In the genomic region with DNA sequence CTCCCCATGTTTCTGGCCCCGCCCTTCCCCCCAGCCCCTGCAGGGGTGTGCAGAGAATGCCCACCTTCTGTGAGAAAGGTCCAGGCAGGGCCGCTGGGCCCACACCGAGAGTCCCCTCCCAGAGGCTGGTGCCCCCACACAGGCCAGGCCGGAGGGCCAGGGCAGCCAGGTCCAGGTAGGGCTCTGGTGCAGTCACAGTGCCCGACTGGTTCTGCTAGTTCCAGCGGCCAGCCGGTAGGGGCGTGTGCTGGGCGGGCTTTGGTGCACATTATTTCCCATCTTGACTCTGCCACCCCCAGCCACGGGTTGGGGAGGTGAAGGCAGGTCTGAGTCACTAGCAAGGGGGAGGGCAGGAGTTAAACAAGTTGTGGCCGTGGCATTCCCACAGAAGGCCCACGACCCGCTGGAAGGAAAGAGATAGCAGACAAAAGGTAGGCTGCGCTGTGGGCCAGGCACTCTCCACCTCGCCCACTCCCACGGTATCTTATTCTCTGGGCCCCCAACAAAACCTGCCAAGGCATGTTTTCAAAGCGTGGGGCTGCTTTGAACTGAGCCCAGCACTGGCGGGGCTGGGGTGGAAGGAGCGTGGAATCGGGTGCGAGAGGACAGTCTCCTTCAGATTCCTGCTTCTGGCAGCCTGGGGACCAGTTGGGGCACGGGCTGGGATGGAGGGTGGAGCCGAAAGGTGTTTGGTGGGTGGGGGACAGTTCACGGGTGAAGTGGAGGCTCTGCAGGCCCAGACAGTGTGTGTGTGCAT, we compare ENCODE assay signal across 7 cellular contexts. TPM values are rescaled to one million over a fixed set of nuclear protein-coding genes. Genes with fewer than 3 reads are reported as not detected.
DNase-seq lines count a peak whose midpoint lies in the region; ATAC-seq and TF ChIP-seq lines count a peak whose summit lies in the region.
"Had no signal": no experiment of that assay in that cellular context is flagged by ENCODE, and none has a peak within 500 bp of the region (broad histone marks: within the 10 kb centered on the region; RNA-seq: fewer than 3 reads in every experiment).

No MANE protein-coding gene starts in this region.

- 0 out of 2 replicates have a peak, but pooled peaks cover 4% of the 10 kb centered on the region for H4K20me1 ChIP-seq in Karpas-422 (ENCODE audit: insufficient read depth, low read depth, low read length)

- H3K9me3 ChIP-seq in mucosa of descending colon (no peaks in the 10 kb centered on the region), Karpas-422 (ENCODE audit: low read length) (no peaks in the 10 kb centered on the region)

- no peak overlapping the region for H3K9ac ChIP-seq in Karpas-422 (ENCODE audit: low read length)

- H3K4me3 Mint-ChIP-seq in activated naive CD8-positive, alpha-beta T cell treated with anti-CD3 and anti-CD28 coated beads for 36 hours = no peak overlapping the region

- peak; percentile 82 for ATAC-seq in mucosa of descending colon

- H3K9me3 Mint-ChIP-seq in activated naive CD8-positive, alpha-beta T cell treated with anti-CD3 and anti-CD28 coated beads for 36 hours = no peaks in the 10 kb centered on the region

- H3K79me2 ChIP-seq in Karpas-422 (ENCODE audit: low read length) = no peaks in the 10 kb centered on the region

- peak; percentile 20 for TF ChIP-seq CTCF in GM12873 (IDR thresholded peaks at IDR 0.05; ENCODE audit: insufficient read depth, low read depth, low read length, missing control alignments)
- peak; percentile 35 for TF ChIP-seq CTCF in mucosa of descending colon (IDR thresholded peaks at IDR 0.05)

- H3K4me2 ChIP-seq in Karpas-422 (ENCODE audit: low read depth, low read length, poor library complexity, severe bottlenecking) = no peak overlapping the region

- peak; percentile 38 for DNase-seq in activated naive CD8-positive, alpha-beta T cell treated with anti-CD3 and anti-CD28 coated beads for 36 hours
- DNase-seq in mucosa of descending colon (peak; percentile 80 to 86 (median 84)), GF-D8 (lab: John Stamatoyannopoulos, UW) (no peak), Karpas-422 (no peak), NCI-H2171 treated with DMSO at 0.1 percent for 48 hours (lab: John Stamatoyannopoulos, UW) (no peak)

- no peaks in the 10 kb centered on the region for H3K27me3 ChIP-seq in Karpas-422 (ENCODE audit: low read length)

- H3K4me3 ChIP-seq in mucosa of descending colon (peak overlapping the region; percentile 17), Karpas-422 (ENCODE audit: low read length) (no peak overlapping the region)

- H3K9me2 ChIP-seq in Karpas-422 (replicated peaks; ENCODE audit: insufficient read depth, low read length) = no peaks in the 10 kb centered on the region

- H3K36me3 ChIP-seq in mucosa of descending colon (ENCODE audit: low read depth) (no peaks in the 10 kb centered on the region), Karpas-422 (ENCODE audit: insufficient read depth, low read length) (no peaks in the 10 kb centered on the region)

- peaks cover 55% of the 10 kb centered on the region for H3K27me3 Mint-ChIP-seq in activated naive CD8-positive, alpha-beta T cell treated with anti-CD3 and anti-CD28 coated beads for 36 hours

- H3K36me3 Mint-ChIP-seq in activated naive CD8-positive, alpha-beta T cell treated with anti-CD3 and anti-CD28 coated beads for 36 hours = no peaks in the 10 kb centered on the region

- H3K27ac Mint-ChIP-seq in activated naive CD8-positive, alpha-beta T cell treated with anti-CD3 and anti-CD28 coated beads for 36 hours = no peak overlapping the region

- intact Hi-C loops in mucosa of descending colon (cut with DNase I, micrococcal nuclease) = no loop called here

- H3K4me1 Mint-ChIP-seq in activated naive CD8-positive, alpha-beta T cell treated with anti-CD3 and anti-CD28 coated beads for 36 hours = peaks cover 15% of the 10 kb centered on the region

- H3K4me1 ChIP-seq in mucosa of descending colon (ENCODE audit: low read depth) = peaks cover 35% of the 10 kb centered on the region
- H3K4me1 ChIP-seq in Karpas-422 (ENCODE audit: low read length) = no peaks in the 10 kb centered on the region

- H2AFZ ChIP-seq in Karpas-422 (ENCODE audit: low read length) = no peak overlapping the region

- no peak overlapping the region for H3K27ac ChIP-seq in Karpas-422 (ENCODE audit: low read length)
- H3K27ac ChIP-seq: HL-60 had no signal

RNA-seq across cellular contexts. Expression of a gene that starts 1.9 kb away (rescaled TPM):
- not detected for total RNA-seq in activated naive CD8-positive, alpha-beta T cell treated with anti-CD3 and anti-CD28 coated beads for 36 hours
- total RNA-seq in mucosa of descending colon = 10 to 100 TPM; 16.2 to 40.0 (median 27.4) TPM
- not detected in 2 replicates for total RNA-seq in Karpas-422 (2014; rRNA removed; shearing (Covaris generic); ENCODE audit: low replicate concordance)

RNA-seq across cellular contexts. Expression of a gene that starts 12.6 kb away (rescaled TPM):
- 10 to 100 TPM; 32.4 to 36.3 TPM for total RNA-seq in activated naive CD8-positive, alpha-beta T cell treated with anti-CD3 and anti-CD28 coated beads for 36 hours
- 10 to 100 TPM; 54.3 to 95.3 (median 65.4) TPM for total RNA-seq in mucosa of descending colon
- total RNA-seq in Karpas-422 (2014; rRNA removed; shearing (Covaris generic); ENCODE audit: low replicate concordance) = 38.8 and 76.8 TPM in 2 replicates

RNA-seq across cellular contexts. Expression of a gene that starts 26.1 kb away (rescaled TPM):
- under 1 TPM in 1 of 2 experiments, not detected in 1; 0.06 TPM for total RNA-seq in activated naive CD8-positive, alpha-beta T cell treated with anti-CD3 and anti-CD28 coated beads for 36 hours
- under 1 TPM; 0.07 to 0.32 (median 0.12) TPM for total RNA-seq in mucosa of descending colon
- not detected in 2 replicates for total RNA-seq in Karpas-422 (2014; rRNA removed; shearing (Covaris generic); ENCODE audit: low replicate concordance)

RNA-seq across cellular contexts. Expression of a gene that starts 26.2 kb away (rescaled TPM):
- total RNA-seq in activated naive CD8-positive, alpha-beta T cell treated with anti-CD3 and anti-CD28 coated beads for 36 hours = 1 to 10 TPM in 1 of 2 experiments, under 1 TPM in 1; 0.56 to 1.1 TPM
- total RNA-seq in mucosa of descending colon = 1 to 10 TPM; 1.6 to 3.4 (median 2.4) TPM
- total RNA-seq in Karpas-422 (2014; rRNA removed; shearing (Covaris generic); ENCODE audit: low replicate concordance) = 2.0 and 2.5 TPM in 2 replicates

RNA-seq across cellular contexts. Expression of a gene that starts 55.7 kb away (rescaled TPM):
- total RNA-seq in activated naive CD8-positive, alpha-beta T cell treated with anti-CD3 and anti-CD28 coated beads for 36 hours = 10 to 100 TPM; 36.5 to 37.0 TPM
- 10 to 100 TPM; 35.9 to 38.2 (median 37.7) TPM for total RNA-seq in mucosa of descending colon
- total RNA-seq in Karpas-422 (2014; rRNA removed; shearing (Covaris generic); ENCODE audit: low replicate concordance) = 15.4 and 41.3 TPM in 2 replicates

Comparison
In these comparisons a context has a peak if more than half of its experiments do, and no peak if none do; other contexts are left out.
1. DNase-seq: peak in activated naive CD8-positive, alpha-beta T cell treated with anti-CD3 and anti-CD28 coated beads for 36 hours (single experiment) and mucosa of descending colon (3 of 3); none in GF-D8 (single experiment), Karpas-422 (single experiment) and NCI-H2171 treated with DMSO at 0.1 percent for 48 hours (single experiment).
2. RNA of a gene that starts 1.9 kb away (total RNA-seq): 16.2 to 40.0 TPM in mucosa of descending colon; not detected in activated naive CD8-positive, alpha-beta T cell treated with anti-CD3 and anti-CD28 coated beads for 36 hours and not detected in Karpas-422; every median in the first group is over 10 times any median in the second.